In the genomic region with DNA sequence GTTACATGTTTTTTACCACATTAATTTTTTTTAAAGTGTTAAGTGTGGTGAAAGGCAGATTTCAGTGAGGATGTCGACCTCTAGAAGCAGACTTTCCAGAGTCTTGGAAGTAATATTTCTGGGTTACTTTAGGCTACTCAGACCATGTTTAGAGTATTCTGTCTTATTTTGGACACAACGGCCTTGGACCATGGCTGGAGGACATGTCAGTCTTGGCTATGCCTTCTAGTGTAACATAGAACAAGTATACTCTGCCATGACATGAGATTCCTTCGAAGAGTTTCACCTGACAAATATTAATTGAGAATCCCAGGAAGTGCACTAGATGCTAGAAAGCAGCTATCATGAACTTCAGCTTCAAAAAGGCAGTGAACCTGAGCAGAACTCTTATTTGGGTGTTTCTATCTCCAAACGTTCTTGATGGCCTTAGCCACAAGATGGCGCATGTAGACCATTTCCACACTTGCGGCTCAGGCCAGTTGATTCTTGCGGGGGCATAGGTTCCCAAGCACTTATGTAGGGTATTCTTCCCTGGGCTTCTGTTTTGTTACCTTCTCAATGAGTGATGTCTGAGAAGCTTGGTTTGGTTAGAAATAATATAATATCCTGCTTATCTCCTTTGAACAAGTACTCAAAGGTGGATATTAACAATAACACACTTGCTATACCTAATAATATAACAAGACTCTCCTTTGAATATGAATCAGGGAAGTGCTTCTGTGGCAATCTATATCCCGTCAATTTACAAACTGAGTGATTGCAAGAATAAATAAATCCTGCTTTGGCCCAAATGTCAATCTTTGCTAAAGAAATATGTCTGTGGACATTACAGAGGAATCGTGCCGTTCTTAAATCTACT, we compare ENCODE assay signal across 8 cellular contexts.
A peak's percentile ranks its signal among the peaks of the same experiment; 100 is the strongest.
DNase-seq lines count a peak whose midpoint lies in the region; ATAC-seq and TF ChIP-seq lines count a peak whose summit lies in the region.

No MANE protein-coding gene starts in this region.

- H3K36me3 Mint-ChIP-seq in HFFc6 (ENCODE audit: low read depth) = no peaks in the 10 kb centered on the region

- H3K4me3 Mint-ChIP-seq in HFFc6 = no peak overlapping the region

- H3K27me3 Mint-ChIP-seq in HFFc6 (ENCODE audit: insufficient read depth) = peaks cover 20% of the 10 kb centered on the region

- no peak overlapping the region for H3K4me3 ChIP-seq in astrocyte of the spinal cord (ENCODE audit: low read depth, low read length)

- no peaks in the 10 kb centered on the region for H3K4me1 Mint-ChIP-seq in HFFc6 (ENCODE audit: low read depth)

- H3K9me3 Mint-ChIP-seq in HFFc6 = no peaks in the 10 kb centered on the region

- ATAC-seq in GM19467 (IDR thresholded peaks at IDR 0.05; ENCODE audit: unreplicated experiment) = no peak

- no peak overlapping the region for H3K27ac Mint-ChIP-seq in HFFc6

- in situ Hi-C loops in astrocyte of the spinal cord (cut with HindIII; ENCODE audit: low sequenced_read_pairs) = no loop called here

- TF ChIP-seq CTCF in GM12874 (IDR thresholded peaks at IDR 0.05; ENCODE audit: insufficient read depth, low read depth, low read length) (peak; percentile 73), HFFc6 (IDR thresholded peaks at IDR 0.05) (peak; percentile 90), astrocyte of the spinal cord (IDR thresholded peaks at IDR 0.05; ENCODE audit: low read depth, low read length) (peak; percentile 80)

- DNase-seq in HFFc6 = peak; percentile 55
- peak; percentile 88 for DNase-seq in NAMALWA (ENCODE audit: low spot score)
- peak; percentile 20 for DNase-seq in T follicular helper cell (ENCODE audit: low read depth)
- DNase-seq in astrocyte of the spinal cord (ENCODE audit: low read depth, low spot score) = peak; percentile 75
- peak; percentile 71 for DNase-seq in iPS-NIHi11 (ENCODE audit: low spot score)
- DNase-seq in stimulated activated CD4-positive, alpha-beta T cell treated with anti-CD3 and anti-CD28 coated beads, Interleukin-12 subunit alpha, Interleukin-12 subunit beta, amount 100 ng/mL, for 24 hours (ENCODE audit: low read depth in 2 of 2) = peak; percentile 17 to 34

Comparison
In these comparisons a context has a peak if more than half of its experiments do, and no peak if none do; other contexts are left out.
1. DNase-seq: peak in every context shown above with its lines; median percentile 88 in NAMALWA; 75 in astrocyte of the spinal cord; 71 in iPS-NIHi11; 55 in HFFc6; 26 in stimulated activated CD4-positive, alpha-beta T cell treated with anti-CD3 and anti-CD28 coated beads, Interleukin-12 subunit alpha, Interleukin-12 subunit beta, amount 100 ng/mL, for 24 hours; 20 in T follicular helper cell.